In the genomic region with DNA sequence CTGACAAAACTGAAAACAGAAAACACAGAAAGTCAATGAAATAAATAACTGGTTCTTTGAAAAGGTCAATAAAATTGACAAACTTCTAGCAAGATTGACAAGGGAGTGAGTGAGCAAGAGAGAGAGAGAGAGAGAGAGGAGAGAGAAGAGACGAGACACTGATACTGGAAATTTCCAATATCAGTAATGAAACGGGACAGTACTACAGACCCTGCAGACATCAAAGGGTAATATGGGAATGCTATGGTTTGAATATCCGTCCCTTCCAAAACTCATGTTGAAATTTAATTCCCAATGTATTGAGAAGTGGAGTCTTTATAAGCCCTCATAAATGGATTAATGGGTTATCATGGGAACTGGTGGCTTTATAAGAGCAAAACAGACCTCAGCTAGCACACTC, we compare ENCODE assay signal across 28 cellular contexts.
"Had no signal": no experiment of that assay in that cellular context is flagged by ENCODE, and none has a peak within 500 bp of the region (broad histone marks: within the 10 kb centered on the region; RNA-seq: fewer than 3 reads in every experiment).

No MANE protein-coding gene starts in this region.

- H3K4me3 ChIP-seq: breast epithelium, heart right ventricle, ovary, smooth muscle cell, stomach, tibial artery had no signal

- H3K27me3 Mint-ChIP-seq: activated CD4-positive, alpha-beta memory T cell treated with anti-CD3 and anti-CD28 coated beads for 36 hours; activated CD4-positive, alpha-beta T cell treated with anti-CD3 and anti-CD28 coated beads, Interleukin-2, amount 10 ng/mL, durations not matched to agents 24 days and 14 days; activated T-cell treated with anti-CD3 and anti-CD28 coated beads, Interleukin-2, amount 50 U/mL, for 24 hours; activated T-helper 17 cell treated with anti-CD3 and anti-CD28 coated beads, Interleukin-2, amount 50 U/mL, for 72 hours; dendritic cell treated with granulocyte-macrophage colony-stimulating factor and Interleukin-4, amounts not matched to agents 40 ng/mL and 50 ng/mL, for 4 days; memory B cell; progenitor cell of endocrine pancreas; stimulated activated naive B cell treated with anti-CD40 and anti-IgM and Interleukin-4, amounts not matched to agents 10 μg/mL and 1 μg/mL and 100 μg/mL, for 72 hours had no signal

- ATAC-seq: activated naive CD4-positive, alpha-beta T cell treated with anti-CD3 and anti-CD28 coated beads, Interleukin-2, amount 50 U/mL, for 72 hours; activated T-helper 17 cell treated with anti-CD3 and anti-CD28 coated beads, Interleukin-2, amount 50 U/mL, for 72 hours; esophagus mucosa; heart right ventricle; stimulated activated naive B cell treated with anti-CD40 and anti-IgM and Interleukin-4, amounts not matched to agents 10 μg/mL and 1 μg/mL and 100 μg/mL, for 72 hours had no signal

- H3K9me3 ChIP-seq: breast epithelium, ovary, stomach, tibial artery had no signal

- H3K4me3 Mint-ChIP-seq: activated CD4-positive, alpha-beta memory T cell treated with anti-CD3 and anti-CD28 coated beads for 36 hours; activated CD4-positive, alpha-beta T cell treated with anti-CD3 and anti-CD28 coated beads, Interleukin-2, amount 10 ng/mL, durations not matched to agents 24 days and 14 days; activated T-cell treated with anti-CD3 and anti-CD28 coated beads, Interleukin-2, amount 50 U/mL, for 24 hours; activated T-helper 17 cell treated with anti-CD3 and anti-CD28 coated beads, Interleukin-2, amount 50 U/mL, for 72 hours; dendritic cell treated with granulocyte-macrophage colony-stimulating factor and Interleukin-4, amounts not matched to agents 40 ng/mL and 50 ng/mL, for 4 days; endodermal cell; memory B cell; nephron progenitor cell; stimulated activated naive B cell treated with anti-CD40 and anti-IgM and Interleukin-4, amounts not matched to agents 10 μg/mL and 1 μg/mL and 100 μg/mL, for 72 hours; T-helper 1 cell treated with Interleukin-12 subunit alpha and Interleukin-12 subunit beta and Interleukin-4 antibody, amounts not matched to agents 30 μg/mL and 1 μg/mL, for 36 hours had no signal

- H3K4me2 ChIP-seq: smooth muscle cell had no signal

- H3K9me3 Mint-ChIP-seq: activated CD4-positive, alpha-beta memory T cell treated with anti-CD3 and anti-CD28 coated beads for 36 hours; activated CD4-positive, alpha-beta T cell treated with anti-CD3 and anti-CD28 coated beads, Interleukin-2, amount 10 ng/mL, durations not matched to agents 24 days and 14 days; activated T-cell treated with anti-CD3 and anti-CD28 coated beads, Interleukin-2, amount 50 U/mL, for 24 hours; activated T-helper 17 cell treated with anti-CD3 and anti-CD28 coated beads, Interleukin-2, amount 50 U/mL, for 72 hours; dendritic cell treated with granulocyte-macrophage colony-stimulating factor and Interleukin-4, amounts not matched to agents 40 ng/mL and 50 ng/mL, for 4 days; endodermal cell; T-helper 1 cell treated with Interleukin-12 subunit alpha and Interleukin-12 subunit beta and Interleukin-4 antibody, amounts not matched to agents 30 μg/mL and 1 μg/mL, for 36 hours had no signal

- DNase-seq: activated CD4-positive, alpha-beta memory T cell treated with anti-CD3 and anti-CD28 coated beads for 36 hours; activated CD4-positive, alpha-beta T cell treated with anti-CD3 and anti-CD28 coated beads, Interleukin-2, amount 10 ng/mL, durations not matched to agents 24 days and 14 days; activated CD4-positive, CD25-positive, alpha-beta regulatory T cell treated with anti-CD3 and anti-CD28 coated beads, Interleukin-2, amount 50 U/mL, for 72 hours; activated CD8-positive, alpha-beta memory T cell treated with anti-CD3 and anti-CD28 coated beads, Interleukin-2, amount 50 U/mL, for 48 hours; activated gamma-delta T cell treated with Interleukin-2 at 50 U/mL for 16 hours; activated T-cell treated with anti-CD3 and anti-CD28 coated beads, Interleukin-2, amount 50 U/mL, for 24 hours; central memory CD4-positive, alpha-beta T cell; endodermal cell; foreskin fibroblast; heart right ventricle; nephron progenitor cell; ovary; stimulated activated CD4-positive, alpha-beta T cell treated with anti-CD3 and anti-CD28 coated beads, Interleukin-1b, Interleukin-23, amount 100 ng/mL, for 48 hours; stimulated activated CD4-positive, alpha-beta T cell treated with anti-CD3 and anti-CD28 coated beads, Interleukin-4, amount 100 ng/mL, for 4 hours; stimulated activated CD8-positive, alpha-beta memory T cell treated with anti-CD3 and anti-CD28 coated beads, Interleukin-4, amount 100 ng/mL, for 48 hours; stimulated activated naive B cell treated with anti-CD40 and anti-IgM and Interleukin-4, amounts not matched to agents 10 μg/mL and 1 μg/mL and 100 μg/mL, for 72 hours; stomach; SW 1271; tibial artery had no signal

- H3K27me3 ChIP-seq: breast epithelium, heart right ventricle, ovary, stomach, tibial artery had no signal

- H3K36me3 ChIP-seq: breast epithelium, ovary, tibial artery had no signal

- H3K27ac Mint-ChIP-seq: activated CD4-positive, alpha-beta memory T cell treated with anti-CD3 and anti-CD28 coated beads for 36 hours; activated T-cell treated with anti-CD3 and anti-CD28 coated beads, Interleukin-2, amount 50 U/mL, for 24 hours; activated T-helper 17 cell treated with anti-CD3 and anti-CD28 coated beads, Interleukin-2, amount 50 U/mL, for 72 hours; dendritic cell treated with granulocyte-macrophage colony-stimulating factor and Interleukin-4, amounts not matched to agents 40 ng/mL and 50 ng/mL, for 4 days; endodermal cell; memory B cell; nephron progenitor cell; progenitor cell of endocrine pancreas; stimulated activated naive B cell treated with anti-CD40 and anti-IgM and Interleukin-4, amounts not matched to agents 10 μg/mL and 1 μg/mL and 100 μg/mL, for 72 hours; T-helper 1 cell treated with Interleukin-12 subunit alpha and Interleukin-12 subunit beta and Interleukin-4 antibody, amounts not matched to agents 30 μg/mL and 1 μg/mL, for 36 hours had no signal

- H3K27ac ChIP-seq: breast epithelium, heart right ventricle, ovary, stomach, tibial artery had no signal
